8 cellular contexts compared by ENCODE assay signal in the genomic region with DNA sequence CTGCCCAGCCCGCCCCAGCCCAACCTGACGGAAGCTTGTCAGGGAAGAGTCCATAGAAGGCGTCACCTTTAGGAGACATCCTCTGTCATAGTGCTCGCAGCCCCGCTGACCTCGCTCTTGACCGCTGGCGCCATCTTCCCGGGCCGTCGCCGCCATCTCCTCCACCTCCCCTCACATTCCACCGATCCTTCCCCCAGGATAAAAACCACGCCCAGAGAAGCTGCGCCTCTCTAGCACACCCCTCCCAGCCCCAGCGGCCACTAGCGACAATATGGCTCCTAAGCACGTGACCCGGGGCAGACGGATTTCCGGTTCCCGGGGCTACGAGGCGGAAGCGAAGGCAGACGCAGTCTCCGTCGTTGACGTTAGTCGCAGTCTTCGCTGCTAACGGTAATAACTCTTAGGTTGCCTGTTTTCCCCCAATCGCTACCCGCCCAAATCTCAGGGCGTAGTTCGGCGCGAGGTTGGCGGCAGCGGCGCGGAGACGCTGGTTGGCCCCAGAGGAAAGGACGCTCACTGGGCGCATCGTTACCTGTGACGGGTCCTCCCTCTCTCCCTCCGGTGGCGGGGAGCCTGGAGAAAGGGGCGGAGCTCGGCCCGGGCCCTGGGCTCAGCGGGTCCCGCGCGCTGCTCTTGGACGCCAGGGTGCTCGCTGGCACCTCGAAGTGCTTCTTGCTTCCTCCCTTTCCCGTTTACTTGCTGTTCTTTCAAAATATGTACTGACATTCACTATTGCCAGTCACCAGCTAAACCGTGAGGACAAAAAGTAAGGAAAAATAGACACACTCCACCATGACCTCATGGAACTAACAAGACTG. TPM values are rescaled to one million over a fixed set of nuclear protein-coding genes. Genes with fewer than 3 reads are reported as not detected.
DNase-seq lines count a peak whose midpoint lies in the region; ATAC-seq and TF ChIP-seq lines count a peak whose summit lies in the region.

A gene (minus strand): TSS at position 273 of the 818 bp plus-strand sequence. CDS start 117 bp downstream, at position 156.
A gene with protein sequence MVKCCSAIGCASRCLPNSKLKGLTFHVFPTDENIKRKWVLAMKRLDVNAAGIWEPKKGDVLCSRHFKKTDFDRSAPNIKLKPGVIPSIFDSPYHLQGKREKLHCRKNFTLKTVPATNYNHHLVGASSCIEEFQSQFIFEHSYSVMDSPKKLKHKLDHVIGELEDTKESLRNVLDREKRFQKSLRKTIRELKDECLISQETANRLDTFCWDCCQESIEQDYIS (plus strand): TSS at position 343 of the 818 bp plus-strand sequence. CDS start 980 bp downstream, outside the sequence.

- peaks cover 0 to 2% (median 0%) of the 10 kb centered on the region in 11 donors for H3K9me3 Mint-ChIP-seq in naive thymus-derived CD4-positive, alpha-beta T cell

- H3K9ac ChIP-seq in DND-41 (ENCODE audit: low read depth, low read length) (peak within 1 kb of the TSS; percentile 74), Karpas-422 (ENCODE audit: low read length) (peak within 1 kb of the TSS; percentile 94)

- H3K9me2 ChIP-seq in Karpas-422 (replicated peaks; ENCODE audit: insufficient read depth, low read length): no peaks in the 10 kb centered on the region

- H3K36me3 Mint-ChIP-seq in naive thymus-derived CD4-positive, alpha-beta T cell: peaks cover 6 to 27% (median 21%) of the 10 kb centered on the region in 5 donors

- peaks cover 23% of the 10 kb centered on the region for H3K36me3 ChIP-seq in DND-41 (ENCODE audit: insufficient read depth, low read length)
- H3K36me3 ChIP-seq in Karpas-422 (ENCODE audit: insufficient read depth, low read length): peaks cover 13% of the 10 kb centered on the region
- H3K36me3 ChIP-seq in naive thymus-derived CD4-positive, alpha-beta T cell (ENCODE audit: control insufficient read depth in 2 of 3, insufficient read depth in 3 of 3, low read length in 3 of 3): peaks cover 0 to 15% (median 5%) of the 10 kb centered on the region in 3 experiments

- H2AFZ ChIP-seq in DND-41 (ENCODE audit: low read depth, low read length) (peak within 1 kb of the TSS; percentile 80), Karpas-422 (ENCODE audit: low read length) (0 out of 2 replicates have a peak within 1 kb of the TSS, but pooled peaks have one; percentile 50)

- peak; percentile 93 for ATAC-seq in DND-41 (ENCODE audit: insufficient read depth, low read depth)
- peak; percentile 93 for ATAC-seq in GM21825 (IDR thresholded peaks at IDR 0.05; ENCODE audit: unreplicated experiment)
- ATAC-seq in naive thymus-derived CD4-positive, alpha-beta T cell: peak; percentile 92

- H3K4me1 ChIP-seq in DND-41 (ENCODE audit: insufficient read depth, low read length) (peaks cover 61% of the 10 kb centered on the region), Karpas-422 (ENCODE audit: low read length) (peaks cover 27% of the 10 kb centered on the region)
- H3K4me1 ChIP-seq in naive thymus-derived CD4-positive, alpha-beta T cell (ENCODE audit: control insufficient read depth in 2 of 2, insufficient read depth in 2 of 2, low read length in 2 of 2): peaks cover 53 to 56% of the 10 kb centered on the region in 2 donors

- CTCF ChIA-PET in naive thymus-derived CD4-positive, alpha-beta T cell (lab: Charles Lee): interaction anchor here (0.6 to 1.2 kb wide), 3 partner anchors 16 to 257 kb away, joined by 3 to 5 read pairs (median 3); a partner anchor contains a TSS

- DNase-seq in DND-41: peak; percentile 94
- DNase-seq in Karpas-422: peak; percentile 94
- peak; percentile 97 for DNase-seq in RKO (ENCODE audit: low spot score)
- peak; percentile 84 for DNase-seq in activated T-helper 1 cell treated with Interleukin-2 at 50 U/mL for 16 hours (ENCODE audit: low read depth)
- peak; percentile 94 for DNase-seq in fibroblast of gingiva (ENCODE audit: low read depth)
- peak; percentile 82 to 95 (median 93) for DNase-seq in naive thymus-derived CD4-positive, alpha-beta T cell
- peak; percentile 89 to 95 (median 91) for DNase-seq in stimulated activated naive CD4-positive, alpha-beta T cell (lab: John Stamatoyannopoulos, UW)

- peak within 1 kb of the TSS; percentile 92 for H3K27ac ChIP-seq in DND-41 (ENCODE audit: low read length)
- H3K27ac ChIP-seq in Karpas-422 (ENCODE audit: low read length): peak within 1 kb of the TSS; percentile 83
- H3K27ac ChIP-seq in naive thymus-derived CD4-positive, alpha-beta T cell (ENCODE audit: low read depth, low read length): peak within 1 kb of the TSS; percentile 98

- H3K27me3 ChIP-seq in DND-41 (ENCODE audit: insufficient read depth, low read length, poor library complexity): no peaks in the 10 kb centered on the region
- no peaks in the 10 kb centered on the region for H3K27me3 ChIP-seq in Karpas-422 (ENCODE audit: low read length)
- H3K27me3 ChIP-seq in naive thymus-derived CD4-positive, alpha-beta T cell (ENCODE audit: control insufficient read depth in 2 of 2, insufficient read depth in 2 of 2, low read length in 2 of 2): no peaks in the 10 kb centered on the region

- POLR2A ChIA-PET in naive thymus-derived CD4-positive, alpha-beta T cell (lab: Charles Lee): interaction anchor here (0.9 to 3.6 kb wide), 13 partner anchors 9 to 1116 kb away, joined by 3 to 27 read pairs (median 5); a partner anchor contains a TSS

- H3K79me2 ChIP-seq in DND-41 (ENCODE audit: insufficient read depth, low read length): peaks cover 64% of the 10 kb centered on the region
- peaks cover 70% of the 10 kb centered on the region for H3K79me2 ChIP-seq in Karpas-422 (ENCODE audit: low read length)

- no peaks in the 10 kb centered on the region for H3K9me3 ChIP-seq in DND-41 (ENCODE audit: insufficient read depth, low read length, severe bottlenecking)
- no peaks in the 10 kb centered on the region for H3K9me3 ChIP-seq in Karpas-422 (ENCODE audit: low read length)
- no peaks in the 10 kb centered on the region for H3K9me3 ChIP-seq in naive thymus-derived CD4-positive, alpha-beta T cell (ENCODE audit: control insufficient read depth in 2 of 3, low read length in 3 of 3)

- H3K4me2 ChIP-seq in DND-41 (ENCODE audit: insufficient read depth, low read length) (peak within 1 kb of the TSS; percentile 95), Karpas-422 (ENCODE audit: low read depth, low read length, poor library complexity, severe bottlenecking) (peak within 1 kb of the TSS; percentile 92)

- peak within 1 kb of the TSS in 1 of 10 donors; percentile 97 for H3K4me3 Mint-ChIP-seq in naive thymus-derived CD4-positive, alpha-beta T cell

- intact Hi-C loops in naive thymus-derived CD4-positive, alpha-beta T cell (cut with micrococcal nuclease): loop anchor here (1.0 to 10.0 kb wide), 15 partner anchors 116 to 1642 kb away; a partner anchor contains a TSS

- no peaks in the 10 kb centered on the region for H3K27me3 Mint-ChIP-seq in naive thymus-derived CD4-positive, alpha-beta T cell

- peak within 1 kb of the TSS in 7 of 9 donors; percentile 96 to 100 (median 98) for H3K27ac Mint-ChIP-seq in naive thymus-derived CD4-positive, alpha-beta T cell

- H4K20me1 ChIP-seq in DND-41 (ENCODE audit: insufficient read depth, low read length) (no peaks in the 10 kb centered on the region), Karpas-422 (ENCODE audit: insufficient read depth, low read depth, low read length) (no peaks in the 10 kb centered on the region)

- TF ChIP-seq CTCF in DND-41 (IDR thresholded peaks at IDR 0.05; ENCODE audit: borderline replicate concordance, extremely low read depth, low read length, poor library complexity, severe bottlenecking): no peak

- H3K4me3 ChIP-seq in DND-41 (ENCODE audit: low read depth in 1 of 2, low read length in 2 of 2) (peak within 1 kb of the TSS; percentile 91 to 95), Karpas-422 (ENCODE audit: low read length) (peak within 1 kb of the TSS; percentile 95)
- peak within 1 kb of the TSS; percentile 79 for H3K4me3 ChIP-seq in naive thymus-derived CD4-positive, alpha-beta T cell (ENCODE audit: low read length)

- peaks cover 30 to 63% (median 49%) of the 10 kb centered on the region in 7 donors for H3K4me1 Mint-ChIP-seq in naive thymus-derived CD4-positive, alpha-beta T cell

RNA-seq across cellular contexts. Expression of the first gene that starts in this region (rescaled TPM):
- total RNA-seq in Karpas-422 (2014; rRNA removed; shearing (Covaris generic); ENCODE audit: low replicate concordance): 10.2 and 13.7 TPM in 2 replicates
- total RNA-seq in naive thymus-derived CD4-positive, alpha-beta T cell: 10 to 100 TPM; 23.0 to 37.8 (median 29.6) TPM
- polyA plus RNA-seq in naive thymus-derived CD4-positive, alpha-beta T cell: 10 to 100 TPM; 25.0 to 34.8 TPM

RNA-seq across cellular contexts. Expression of the second gene that starts in this region (rescaled TPM):
- 17.8 and 18.7 TPM in 2 replicates for total RNA-seq in Karpas-422 (2014; rRNA removed; shearing (Covaris generic); ENCODE audit: low replicate concordance)
- 10 to 100 TPM; 18.2 to 43.9 (median 25.1) TPM for total RNA-seq in naive thymus-derived CD4-positive, alpha-beta T cell
- 10 to 100 TPM; 12.3 to 14.0 TPM for polyA plus RNA-seq in naive thymus-derived CD4-positive, alpha-beta T cell

Comparison
In these comparisons a context has a peak if more than half of its experiments do, and no peak if none do; other contexts are left out.
1. Peak in every context shown above with its lines: DNase-seq, ATAC-seq, H3K4me3 ChIP-seq and H3K27ac ChIP-seq.